Comparison of ENCODE assay signal across 27 cellular contexts in genomic region chr12:26065451-26065850, GRCh38. TPM values are rescaled to one million over a fixed set of nuclear protein-coding genes. Genes with fewer than 3 reads are reported as not detected.
"Had no signal": no experiment of that assay in that cellular context is flagged by ENCODE, and none has a peak within 500 bp of the region (broad histone marks: within the 10 kb centered on the region; RNA-seq: fewer than 3 reads in every experiment).

No MANE protein-coding gene starts in this region.

- H3K27ac ChIP-seq: neutrophil, pancreas, psoas muscle, right lobe of liver, sigmoid colon, stomach, thoracic aorta, thyroid gland, tibial nerve, upper lobe of left lung, vagina had no signal

- H3K36me3 ChIP-seq: neutrophil, pancreas, right lobe of liver, thyroid gland, vagina had no signal

- ATAC-seq: natural killer cell treated with Interleukin-12 subunit alpha and Interleukin-12 subunit beta and Interleukin-15 and Interleukin-18, amount 100 ng/mL, for 72 hours; pancreas; psoas muscle; right cardiac atrium; right lobe of liver; stimulated activated effector memory CD8-positive, alpha-beta T cell treated with anti-CD3 and anti-CD28 coated beads, Interleukin-12 subunit alpha, Interleukin-12 subunit beta, amount 100 ng/mL, for 72 hours; stimulated activated naive B cell treated with anti-CD40 and anti-IgM and Interleukin-4, amounts not matched to agents 10 μg/mL and 1 μg/mL and 100 μg/mL, for 72 hours had no signal

- H3K9me3 ChIP-seq: neutrophil, pancreas, psoas muscle, right lobe of liver, sigmoid colon, stomach, thoracic aorta, thyroid gland, tibial nerve, upper lobe of left lung, vagina had no signal

- H3K27ac Mint-ChIP-seq: natural killer cell treated with Interleukin-12 subunit alpha and Interleukin-12 subunit beta and Interleukin-15 and Interleukin-18, amount 100 ng/mL, for 72 hours; nephron progenitor cell; stimulated activated effector memory CD8-positive, alpha-beta T cell treated with anti-CD3 and anti-CD28 coated beads, Interleukin-12 subunit alpha, Interleukin-12 subunit beta, amount 100 ng/mL, for 72 hours; stimulated activated naive B cell treated with anti-CD40 and anti-IgM and Interleukin-4, amounts not matched to agents 10 μg/mL and 1 μg/mL and 100 μg/mL, for 72 hours; stimulated activated naive CD8-positive, alpha-beta T cell treated with anti-CD3 and anti-CD28 coated beads, Interleukin-15, Interleukin-2, amounts not matched to agents 100 ng/mL and 50 ng/mL, for 24 hours had no signal

- H3K9me3 Mint-ChIP-seq: natural killer cell treated with Interleukin-12 subunit alpha and Interleukin-12 subunit beta and Interleukin-15 and Interleukin-18, amount 100 ng/mL, for 72 hours; nephron progenitor cell; neural crest cell; stimulated activated effector memory CD8-positive, alpha-beta T cell treated with anti-CD3 and anti-CD28 coated beads, Interleukin-12 subunit alpha, Interleukin-12 subunit beta, amount 100 ng/mL, for 72 hours; stimulated activated naive B cell treated with anti-CD40 and anti-IgM and Interleukin-4, amounts not matched to agents 10 μg/mL and 1 μg/mL and 100 μg/mL, for 72 hours; stimulated activated naive CD8-positive, alpha-beta T cell treated with anti-CD3 and anti-CD28 coated beads, Interleukin-15, Interleukin-2, amounts not matched to agents 100 ng/mL and 50 ng/mL, for 24 hours had no signal

- H3K4me3 ChIP-seq: pancreas, psoas muscle, right lobe of liver, sigmoid colon, stomach, thoracic aorta, thyroid gland, tibial nerve, upper lobe of left lung, vagina had no signal

- H3K27me3 ChIP-seq: neutrophil, pancreas, right lobe of liver, sigmoid colon, stomach, thyroid gland, tibial nerve, upper lobe of left lung, vagina had no signal

- FAIRE-seq: pancreas, small intestine, urothelium cell line had no signal

- H3K4me1 ChIP-seq: pancreas, sigmoid colon, stomach, thyroid gland, upper lobe of left lung, vagina had no signal

- H3K4me3 Mint-ChIP-seq: natural killer cell treated with Interleukin-12 subunit alpha and Interleukin-12 subunit beta and Interleukin-15 and Interleukin-18, amount 100 ng/mL, for 72 hours; nephron progenitor cell; neural crest cell; stimulated activated effector memory CD8-positive, alpha-beta T cell treated with anti-CD3 and anti-CD28 coated beads, Interleukin-12 subunit alpha, Interleukin-12 subunit beta, amount 100 ng/mL, for 72 hours; stimulated activated naive B cell treated with anti-CD40 and anti-IgM and Interleukin-4, amounts not matched to agents 10 μg/mL and 1 μg/mL and 100 μg/mL, for 72 hours; stimulated activated naive CD8-positive, alpha-beta T cell treated with anti-CD3 and anti-CD28 coated beads, Interleukin-15, Interleukin-2, amounts not matched to agents 100 ng/mL and 50 ng/mL, for 24 hours had no signal

- H3K4me1 Mint-ChIP-seq: nephron progenitor cell; neural crest cell; stimulated activated effector memory CD8-positive, alpha-beta T cell treated with anti-CD3 and anti-CD28 coated beads, Interleukin-12 subunit alpha, Interleukin-12 subunit beta, amount 100 ng/mL, for 72 hours; stimulated activated naive B cell treated with anti-CD40 and anti-IgM and Interleukin-4, amounts not matched to agents 10 μg/mL and 1 μg/mL and 100 μg/mL, for 72 hours had no signal

- H3K36me3 Mint-ChIP-seq: natural killer cell treated with Interleukin-12 subunit alpha and Interleukin-12 subunit beta and Interleukin-15 and Interleukin-18, amount 100 ng/mL, for 72 hours; stimulated activated effector memory CD8-positive, alpha-beta T cell treated with anti-CD3 and anti-CD28 coated beads, Interleukin-12 subunit alpha, Interleukin-12 subunit beta, amount 100 ng/mL, for 72 hours; stimulated activated naive B cell treated with anti-CD40 and anti-IgM and Interleukin-4, amounts not matched to agents 10 μg/mL and 1 μg/mL and 100 μg/mL, for 72 hours had no signal

- DNase-seq: nephron progenitor cell; nucleus accumbens; pancreas; psoas muscle; right cardiac atrium; right lobe of liver; sigmoid colon; small intestine; stimulated activated CD4-positive, alpha-beta T cell treated with anti-CD3 and anti-CD28 coated beads, Interleukin-15, amount 100 ng/mL, for 24 hours; stimulated activated CD4-positive, alpha-beta T cell treated with anti-CD3 and anti-CD28 coated beads, Interleukin-2, amount 100 ng/mL, for 24 hours; stimulated activated CD4-positive, alpha-beta T cell treated with anti-CD3 and anti-CD28 coated beads, Interleukin-2, amount 100 ng/mL, for 48 hours; stimulated activated CD4-positive, alpha-beta T cell treated with anti-CD3 and anti-CD28 coated beads, Interleukin-4, amount 100 ng/mL, for 24 hours; stimulated activated naive B cell treated with anti-CD40 and anti-IgM and Interleukin-4, amounts not matched to agents 10 μg/mL and 1 μg/mL and 100 μg/mL, for 72 hours; stimulated activated naive CD4-positive, alpha-beta T cell treated with Interleukin-2 at 50 U/mL for 16 hours; stomach; thyroid gland; trophoblast cell; upper lobe of left lung had no signal

RNA-seq across cellular contexts. Expression of gene BHLHE41, which starts 59.4 kb away (rescaled TPM):
- total RNA-seq: natural killer cell treated with Interleukin-12 subunit alpha and Interleukin-12 subunit beta and Interleukin-15 and Interleukin-18, amount 100 ng/mL, for 72 hours had no signal
